ENCODE assay signal across 1 cellular context in genomic region chr2:44053052-44053451, GRCh38.
TF ChIP-seq lines count a peak whose summit lies in the region.

No MANE protein-coding gene starts in this region.

TF ChIP-seq in HepG2, 621 proteins besides CTCF, POLR2A, EP300 and RAD21 (continued from another document):
- TF ChIP-seq CHD4 (IDR thresholded peaks at IDR 0.05; ENCODE audit: borderline replicate concordance, low read length) (no peak), MAFG (CRISPR knock-in tag; IDR thresholded peaks at IDR 0.05) (no peak), RXRA (CRISPR knock-in tag; IDR thresholded peaks at IDR 0.05) (no peak), TOE1 (CRISPR knock-in tag; IDR thresholded peaks at IDR 0.05) (no peak), ZUFSP (CRISPR knock-in tag; IDR thresholded peaks at IDR 0.05; ENCODE audit: borderline replicate concordance) (no peak), PLRG1 (conservative IDR thresholded peaks at IDR 0.05) (no peak), SCMH1 (CRISPR knock-in tag; IDR thresholded peaks at IDR 0.05; ENCODE audit: borderline replicate concordance) (no peak), PRDM10 (CRISPR knock-in tag; IDR thresholded peaks at IDR 0.05; ENCODE audit: low read depth) (no peak), FOXP1 (IDR thresholded peaks at IDR 0.05) (no peak), FOXP1 (CRISPR knock-in tag; IDR thresholded peaks at IDR 0.05) (no peak), ZMAT3 (CRISPR knock-in tag; conservative IDR thresholded peaks at IDR 0.05) (no peak), RBAK (CRISPR knock-in tag; IDR thresholded peaks at IDR 0.05) (no peak), GLMP (CRISPR knock-in tag; IDR thresholded peaks at IDR 0.05; ENCODE audit: borderline replicate concordance) (no peak), SKI (IDR thresholded peaks at IDR 0.05; ENCODE audit: partially characterized antibody) (no peak), TBX2 (CRISPR knock-in tag; IDR thresholded peaks at IDR 0.05; ENCODE audit: borderline replicate concordance) (no peak), NCOR1 (IDR thresholded peaks at IDR 0.05; ENCODE audit: borderline replicate concordance, low read length) (no peak), ZNF256 (CRISPR knock-in tag; conservative IDR thresholded peaks at IDR 0.05) (no peak), MTERF4 (CRISPR knock-in tag; IDR thresholded peaks at IDR 0.05) (no peak)
TF ChIP-seq in HepG2: peak in this region for 0.
